Comparison of ENCODE assay signal across 12 cellular contexts in the genomic region with DNA sequence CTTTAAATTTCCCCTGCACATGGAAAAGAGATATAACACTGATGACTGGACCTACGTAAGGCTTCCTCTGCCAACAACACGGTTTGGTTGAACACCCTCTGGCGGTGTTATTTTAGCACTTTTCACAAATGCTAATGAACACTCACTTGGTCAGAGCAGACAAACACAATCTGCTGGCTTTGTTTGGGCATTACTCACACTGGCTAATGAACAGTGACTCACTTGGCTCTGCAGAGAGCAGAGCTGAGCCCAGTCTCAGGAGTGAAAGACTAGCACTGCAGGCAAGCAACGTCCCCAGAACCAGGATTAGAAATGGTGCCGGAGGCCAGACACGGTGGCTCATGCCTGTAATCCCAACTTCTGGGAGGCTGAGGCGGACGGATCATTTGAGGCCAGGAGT.
A peak's percentile ranks its signal among the peaks of the same experiment; 100 is the strongest.
DNase-seq lines count a peak whose midpoint lies in the region; ATAC-seq and TF ChIP-seq lines count a peak whose summit lies in the region.
"Had no signal": no experiment of that assay in that cellular context is flagged by ENCODE, and none has a peak within 500 bp of the region (broad histone marks: within the 10 kb centered on the region; RNA-seq: fewer than 3 reads in every experiment).

No MANE protein-coding gene starts in this region.

- H3K36me3 Mint-ChIP-seq in Calu3 (ENCODE audit: insufficient read depth, unreplicated experiment) = no peaks in the 10 kb centered on the region
- no peaks in the 10 kb centered on the region for H3K36me3 Mint-ChIP-seq in endothelial cell (ENCODE audit: low read depth, unreplicated experiment)
- H3K36me3 Mint-ChIP-seq: activated naive CD8-positive, alpha-beta T cell; IgD-negative memory B cell; memory B cell had no signal

- peaks cover 64% of the 10 kb centered on the region for H3K27me3 Mint-ChIP-seq in Calu3 (ENCODE audit: unreplicated experiment)
- peaks cover 4% of the 10 kb centered on the region for H3K27me3 Mint-ChIP-seq in endothelial cell (ENCODE audit: unreplicated experiment)

- no TSS peak for BruUV-seq in Calu3 (replicated peaks; lab: Mats Ljungman, UMichigan)

- peak; percentile 32 for DNase-seq in Calu3
- peak; percentile 69 for DNase-seq in RKO (ENCODE audit: low spot score)
- DNase-seq in fibroblast of gingiva (ENCODE audit: low read depth) = peak; percentile 42
- peak; percentile 63 for DNase-seq in mucosa of gallbladder (ENCODE audit: low spot score)
- DNase-seq in D341Med (ENCODE audit: low spot score) = no peak
- DNase-seq in endothelial cell (ENCODE audit: low spot score) = no peak
- no peak for DNase-seq in NCI-H146 treated with DMSO at 0.1 percent for 48 hours (lab: John Stamatoyannopoulos, UW; ENCODE audit: unreplicated experiment)
- DNase-seq: DND-41 had no signal

- no peak for ATAC-seq in GM18867 (IDR thresholded peaks at IDR 0.05; ENCODE audit: unreplicated experiment)

- H3K4me1 Mint-ChIP-seq in Calu3 (ENCODE audit: low read depth, unreplicated experiment) (no peaks in the 10 kb centered on the region), endothelial cell (ENCODE audit: unreplicated experiment) (peaks cover 16% of the 10 kb centered on the region)
- H3K4me1 Mint-ChIP-seq: IgD-negative memory B cell, memory B cell had no signal

- intact Hi-C loops in Calu3 (cut with micrococcal nuclease; ENCODE audit: unreplicated experiment) = no loop called here

- H3K27ac Mint-ChIP-seq in Calu3 (ENCODE audit: unreplicated experiment) = no peak overlapping the region
- no peak overlapping the region for H3K27ac Mint-ChIP-seq in endothelial cell (ENCODE audit: unreplicated experiment)
- H3K27ac Mint-ChIP-seq: activated naive CD8-positive, alpha-beta T cell; memory B cell had no signal

- TF ChIP-seq CTCF in Calu3 (IDR thresholded peaks at IDR 0.05; ENCODE audit: unreplicated experiment) (no peak), endothelial cell (IDR thresholded peaks at IDR 0.05; ENCODE audit: unreplicated experiment) (no peak)

- H3K4me3 Mint-ChIP-seq in Calu3 (ENCODE audit: low read depth, unreplicated experiment) (no peak overlapping the region), endothelial cell (ENCODE audit: unreplicated experiment) (no peak overlapping the region)
- H3K4me3 Mint-ChIP-seq: activated naive CD8-positive, alpha-beta T cell; memory B cell had no signal

- CTCF ChIA-PET in Calu3 (lab: Charles Lee) = interaction anchor here (1.0 kb wide), 1 partner anchor 286 kb away, joined by 5 read pairs; no protein-coding TSS in a partner anchor

- H3K9me3 Mint-ChIP-seq in Calu3 (ENCODE audit: low read depth, unreplicated experiment) (no peaks in the 10 kb centered on the region), endothelial cell (ENCODE audit: unreplicated experiment) (no peaks in the 10 kb centered on the region)
- H3K9me3 Mint-ChIP-seq: IgD-negative memory B cell had no signal

Comparison
In these comparisons a context has a peak if more than half of its experiments do, and no peak if none do; other contexts are left out.
1. DNase-seq: peak in Calu3 (single experiment), RKO (single experiment), fibroblast of gingiva (single experiment) and mucosa of gallbladder (single experiment); none in D341Med (single experiment), endothelial cell (single experiment) and NCI-H146 treated with DMSO at 0.1 percent for 48 hours (single experiment).